In the genomic region with DNA sequence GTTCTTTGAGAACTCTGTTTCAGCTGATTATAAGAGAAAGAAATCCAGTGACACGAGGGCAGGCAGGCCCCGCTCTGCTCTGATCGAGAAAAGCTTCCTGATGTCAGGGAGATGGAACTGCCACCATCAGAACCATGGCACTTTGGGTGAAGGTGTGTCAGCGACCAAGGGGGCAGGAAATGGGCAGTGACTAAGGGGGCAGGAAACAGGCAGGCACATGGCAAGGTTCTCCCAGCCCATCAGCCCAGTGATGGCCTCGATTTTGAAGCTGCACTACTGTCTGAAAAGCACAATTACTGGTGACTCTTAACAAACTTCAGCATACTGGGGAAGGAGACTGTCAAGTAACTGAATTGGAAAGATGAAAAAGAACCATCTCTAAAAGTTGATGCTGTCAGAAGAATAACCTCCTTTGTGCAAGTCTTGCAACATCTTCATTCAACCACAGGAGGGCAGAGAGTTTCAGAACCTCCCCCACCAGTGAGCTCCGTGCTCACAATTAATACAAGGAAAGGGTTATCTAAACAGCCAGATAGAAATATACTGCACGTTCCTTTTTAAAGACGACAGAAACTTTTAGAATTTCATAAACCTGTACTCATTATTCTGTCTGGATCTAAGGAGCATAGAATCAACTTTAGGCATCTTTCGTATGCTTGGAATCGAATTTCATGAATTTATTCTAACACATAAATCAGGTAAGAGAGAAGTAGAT, we compare ENCODE assay signal across 1 cellular context.
TF ChIP-seq lines count a peak whose summit lies in the region.

No MANE protein-coding gene starts in this region.

TF ChIP-seq in Ishikawa, 13 proteins besides CTCF, POLR2A, EP300 and RAD21 (continued from another document):
- TF ChIP-seq, protein P1, sequence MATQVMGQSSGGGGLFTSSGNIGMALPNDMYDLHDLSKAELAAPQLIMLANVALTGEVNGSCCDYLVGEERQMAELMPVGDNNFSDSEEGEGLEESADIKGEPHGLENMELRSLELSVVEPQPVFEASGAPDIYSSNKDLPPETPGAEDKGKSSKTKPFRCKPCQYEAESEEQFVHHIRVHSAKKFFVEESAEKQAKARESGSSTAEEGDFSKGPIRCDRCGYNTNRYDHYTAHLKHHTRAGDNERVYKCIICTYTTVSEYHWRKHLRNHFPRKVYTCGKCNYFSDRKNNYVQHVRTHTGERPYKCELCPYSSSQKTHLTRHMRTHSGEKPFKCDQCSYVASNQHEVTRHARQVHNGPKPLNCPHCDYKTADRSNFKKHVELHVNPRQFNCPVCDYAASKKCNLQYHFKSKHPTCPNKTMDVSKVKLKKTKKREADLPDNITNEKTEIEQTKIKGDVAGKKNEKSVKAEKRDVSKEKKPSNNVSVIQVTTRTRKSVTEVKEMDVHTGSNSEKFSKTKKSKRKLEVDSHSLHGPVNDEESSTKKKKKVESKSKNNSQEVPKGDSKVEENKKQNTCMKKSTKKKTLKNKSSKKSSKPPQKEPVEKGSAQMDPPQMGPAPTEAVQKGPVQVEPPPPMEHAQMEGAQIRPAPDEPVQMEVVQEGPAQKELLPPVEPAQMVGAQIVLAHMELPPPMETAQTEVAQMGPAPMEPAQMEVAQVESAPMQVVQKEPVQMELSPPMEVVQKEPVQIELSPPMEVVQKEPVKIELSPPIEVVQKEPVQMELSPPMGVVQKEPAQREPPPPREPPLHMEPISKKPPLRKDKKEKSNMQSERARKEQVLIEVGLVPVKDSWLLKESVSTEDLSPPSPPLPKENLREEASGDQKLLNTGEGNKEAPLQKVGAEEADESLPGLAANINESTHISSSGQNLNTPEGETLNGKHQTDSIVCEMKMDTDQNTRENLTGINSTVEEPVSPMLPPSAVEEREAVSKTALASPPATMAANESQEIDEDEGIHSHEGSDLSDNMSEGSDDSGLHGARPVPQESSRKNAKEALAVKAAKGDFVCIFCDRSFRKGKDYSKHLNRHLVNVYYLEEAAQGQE (IDR thresholded peaks at IDR 0.05; ENCODE audit: low read depth), result no peak
